10 cellular contexts compared by ENCODE assay signal in the genomic region with DNA sequence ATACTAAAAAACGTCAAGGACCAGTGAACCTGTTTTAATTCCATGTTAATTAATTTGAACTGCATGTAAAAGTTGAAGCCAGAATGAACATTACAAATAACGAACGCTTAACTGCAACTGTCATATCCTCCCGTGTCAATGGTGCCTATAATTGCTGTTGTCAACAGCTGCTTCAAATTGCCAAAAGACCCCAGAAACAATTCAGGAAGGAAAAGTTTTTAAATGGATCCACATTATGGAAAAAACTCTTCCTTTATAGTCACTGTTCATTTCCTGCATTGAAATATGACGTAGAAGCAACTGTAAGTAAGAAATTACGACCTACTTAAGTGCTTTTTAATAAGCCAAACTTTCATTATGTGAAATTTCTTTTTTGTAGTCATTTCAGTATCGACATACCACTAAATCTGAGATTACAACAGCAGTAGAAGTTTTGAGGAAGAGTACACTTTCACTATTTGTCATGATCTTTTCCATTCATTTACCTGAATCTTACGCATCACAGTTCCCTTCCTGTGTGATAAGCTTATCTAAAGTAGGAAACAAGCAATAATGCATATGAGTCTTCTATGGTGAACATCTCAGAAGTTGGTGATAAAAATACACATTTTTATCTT. TPM values are rescaled to one million over a fixed set of nuclear protein-coding genes. Genes with fewer than 3 reads are reported as not detected.
DNase-seq lines count a peak whose midpoint lies in the region; ATAC-seq and TF ChIP-seq lines count a peak whose summit lies in the region.
"Had no signal": no experiment of that assay in that cellular context is flagged by ENCODE, and none has a peak within 500 bp of the region (broad histone marks: within the 10 kb centered on the region; RNA-seq: fewer than 3 reads in every experiment).

No MANE protein-coding gene starts in this region.

- no peaks in the 10 kb centered on the region for H3K9me3 Mint-ChIP-seq in activated CD8-positive, alpha-beta T cell treated with anti-CD3 and anti-CD28 coated beads for 36 hours
- no peaks in the 10 kb centered on the region for H3K9me3 Mint-ChIP-seq in activated CD8-positive, alpha-beta T cell treated with anti-CD3 and anti-CD28 coated beads, Interleukin-2, amount 10 ng/mL, durations not matched to agents 7 days and 5 days (ENCODE audit: insufficient read depth)

- DNase-seq in activated CD8-positive, alpha-beta T cell treated with anti-CD3 and anti-CD28 coated beads for 36 hours: no peak
- no peak for DNase-seq in activated CD8-positive, alpha-beta T cell treated with anti-CD3 and anti-CD28 coated beads, Interleukin-2, amount 10 ng/mL, durations not matched to agents 7 days and 5 days
- DNase-seq in spleen (no peak), tibial artery (no peak), NK-92 (lab: John Stamatoyannopoulos, UW; ENCODE audit: unreplicated experiment) (no peak), NCI-H510A treated with DMSO at 0.1 percent for 48 hours (lab: John Stamatoyannopoulos, UW) (no peak)
- DNase-seq: posterior cingulate gyrus had no signal

- no peak for TF ChIP-seq POLR2A in spleen (IDR thresholded peaks at IDR 0.05)

- H3K9me3 ChIP-seq in spleen (no peaks in the 10 kb centered on the region), tibial artery (no peaks in the 10 kb centered on the region)

- peak; percentile 74 for ATAC-seq in activated CD8-positive, alpha-beta T cell treated with anti-CD3 and anti-CD28 coated beads for 36 hours
- no peak for ATAC-seq in activated CD8-positive, alpha-beta T cell treated with anti-CD3 and anti-CD28 coated beads, Interleukin-2, amount 10 ng/mL, durations not matched to agents 7 days and 5 days
- ATAC-seq in GM21825 (IDR thresholded peaks at IDR 0.05; ENCODE audit: unreplicated experiment) (peak; percentile 89), HG03457 (IDR thresholded peaks at IDR 0.05; ENCODE audit: unreplicated experiment) (peak; percentile 82)

- intact Hi-C loops in activated CD8-positive, alpha-beta T cell treated with anti-CD3 and anti-CD28 coated beads for 36 hours (cut with micrococcal nuclease): no loop called here
- intact Hi-C loops in spleen (cut with DNase I; ENCODE audit: low total_unique reads): no loop called here
- intact Hi-C loops in tibial artery (cut with DNase I; ENCODE audit: low total_unique reads): no loop called here

- CTCF ChIA-PET in activated CD8-positive, alpha-beta T cell treated with anti-CD3 and anti-CD28 coated beads for 36 hours (lab: Charles Lee): interaction anchor here (1.2 kb wide), 1 partner anchor 17 kb away, joined by 3 read pairs; no protein-coding TSS in a partner anchor
- CTCF ChIA-PET in activated CD8-positive, alpha-beta T cell treated with anti-CD3 and anti-CD28 coated beads, Interleukin-2, amount 10 ng/mL, durations not matched to agents 7 days and 5 days (lab: Charles Lee): no interaction called here

- H3K4me3 Mint-ChIP-seq in activated CD8-positive, alpha-beta T cell treated with anti-CD3 and anti-CD28 coated beads for 36 hours: no peak overlapping the region
- no peak overlapping the region for H3K4me3 Mint-ChIP-seq in activated CD8-positive, alpha-beta T cell treated with anti-CD3 and anti-CD28 coated beads, Interleukin-2, amount 10 ng/mL, durations not matched to agents 7 days and 5 days

- H3K4me3 ChIP-seq in spleen (no peak overlapping the region), tibial artery (no peak overlapping the region)

- POLR2A ChIA-PET in activated CD8-positive, alpha-beta T cell treated with anti-CD3 and anti-CD28 coated beads for 36 hours (lab: Charles Lee): no interaction called here
- POLR2A ChIA-PET in activated CD8-positive, alpha-beta T cell treated with anti-CD3 and anti-CD28 coated beads, Interleukin-2, amount 10 ng/mL, durations not matched to agents 7 days and 5 days (lab: Charles Lee): interaction anchor here (1.0 kb wide), 1 partner anchor 26 kb away, joined by 3 read pairs; no protein-coding TSS in a partner anchor

- WGBS in spleen, 5 donors: 35 to 50% (median 40%) methylated on average over 8 of the region's 8 CpGs

- H3K4me1 Mint-ChIP-seq in activated CD8-positive, alpha-beta T cell treated with anti-CD3 and anti-CD28 coated beads for 36 hours (ENCODE audit: low read depth): peaks cover 9% of the 10 kb centered on the region
- H3K4me1 Mint-ChIP-seq in activated CD8-positive, alpha-beta T cell treated with anti-CD3 and anti-CD28 coated beads, Interleukin-2, amount 10 ng/mL, durations not matched to agents 7 days and 5 days (ENCODE audit: low read depth): no peaks in the 10 kb centered on the region

- H3K36me3 Mint-ChIP-seq in activated CD8-positive, alpha-beta T cell treated with anti-CD3 and anti-CD28 coated beads for 36 hours (ENCODE audit: low read depth): no peaks in the 10 kb centered on the region
- no peaks in the 10 kb centered on the region for H3K36me3 Mint-ChIP-seq in activated CD8-positive, alpha-beta T cell treated with anti-CD3 and anti-CD28 coated beads, Interleukin-2, amount 10 ng/mL, durations not matched to agents 7 days and 5 days (ENCODE audit: low read depth)

- TF ChIP-seq CTCF in activated CD8-positive, alpha-beta T cell treated with anti-CD3 and anti-CD28 coated beads for 36 hours (IDR thresholded peaks at IDR 0.05): no peak
- TF ChIP-seq CTCF in spleen (IDR thresholded peaks at IDR 0.05 in 8 of 11, conservative IDR thresholded peaks at IDR 0.05 in 3 of 11) (no peak), tibial artery (IDR thresholded peaks at IDR 0.05) (no peak)

- H3K27me3 Mint-ChIP-seq in activated CD8-positive, alpha-beta T cell treated with anti-CD3 and anti-CD28 coated beads for 36 hours: peaks cover 7% of the 10 kb centered on the region
- peaks cover 4% of the 10 kb centered on the region for H3K27me3 Mint-ChIP-seq in activated CD8-positive, alpha-beta T cell treated with anti-CD3 and anti-CD28 coated beads, Interleukin-2, amount 10 ng/mL, durations not matched to agents 7 days and 5 days (ENCODE audit: low read depth)

- H3K36me3 ChIP-seq in spleen: no peaks in the 10 kb centered on the region
- H3K36me3 ChIP-seq in tibial artery: no peaks in the 10 kb centered on the region

- H3K4me1 ChIP-seq in spleen: peaks cover 3 to 80% (median 44%) of the 10 kb centered on the region in 6 donors
- H3K4me1 ChIP-seq in tibial artery: peaks cover 0 to 72% (median 3%) of the 10 kb centered on the region in 4 donors

- H3K27ac ChIP-seq in spleen (peak overlapping the region in 5 of 8 donors; percentile 31 to 58 (median 53)), tibial artery (no peak overlapping the region)

- no peaks in the 10 kb centered on the region for H3K27me3 ChIP-seq in spleen (replicated peaks in 1 of 7)
- H3K27me3 ChIP-seq in tibial artery: no peaks in the 10 kb centered on the region

- no peak overlapping the region for H3K27ac Mint-ChIP-seq in activated CD8-positive, alpha-beta T cell treated with anti-CD3 and anti-CD28 coated beads for 36 hours
- H3K27ac Mint-ChIP-seq in activated CD8-positive, alpha-beta T cell treated with anti-CD3 and anti-CD28 coated beads, Interleukin-2, amount 10 ng/mL, durations not matched to agents 7 days and 5 days: no peak overlapping the region

RNA-seq across cellular contexts. Expression of a gene that starts 37.8 kb away (rescaled TPM):
- 1 to 10 TPM in 1 of 2 experiments, under 1 TPM in 1; 0.27 to 1.3 TPM for total RNA-seq in activated CD8-positive, alpha-beta T cell treated with anti-CD3 and anti-CD28 coated beads for 36 hours
- under 1 TPM; 0.13 to 0.53 TPM for total RNA-seq in activated CD8-positive, alpha-beta T cell treated with anti-CD3 and anti-CD28 coated beads, Interleukin-2, amount 10 ng/mL, durations not matched to agents 7 days and 5 days
- 100 to 1,000 TPM in 6 of 7 donors, 10 to 100 TPM in 1; 94.4 to 153 (median 129) TPM for total RNA-seq in spleen
- polyA plus RNA-seq in spleen: 10 to 100 TPM; 19.3 to 24.6 (median 24.3) TPM
- total RNA-seq: G401 had no signal

Comparison
In these comparisons a context has a peak if more than half of its experiments do, and no peak if none do; other contexts are left out.
1. H3K27ac ChIP-seq: peak in spleen (5 of 8); none in tibial artery (0 of 2).
2. RNA of a gene that starts 37.8 kb away (total RNA-seq): 94.4 to 153 TPM in spleen; 0.27 to 1.3 TPM in activated CD8-positive, alpha-beta T cell treated with anti-CD3 and anti-CD28 coated beads for 36 hours and 0.13 to 0.53 TPM in activated CD8-positive, alpha-beta T cell treated with anti-CD3 and anti-CD28 coated beads, Interleukin-2, amount 10 ng/mL, durations not matched to agents 7 days and 5 days; every median in the first group is over 10 times any median in the second.